19 cellular contexts compared by ENCODE assay signal in the genomic region with DNA sequence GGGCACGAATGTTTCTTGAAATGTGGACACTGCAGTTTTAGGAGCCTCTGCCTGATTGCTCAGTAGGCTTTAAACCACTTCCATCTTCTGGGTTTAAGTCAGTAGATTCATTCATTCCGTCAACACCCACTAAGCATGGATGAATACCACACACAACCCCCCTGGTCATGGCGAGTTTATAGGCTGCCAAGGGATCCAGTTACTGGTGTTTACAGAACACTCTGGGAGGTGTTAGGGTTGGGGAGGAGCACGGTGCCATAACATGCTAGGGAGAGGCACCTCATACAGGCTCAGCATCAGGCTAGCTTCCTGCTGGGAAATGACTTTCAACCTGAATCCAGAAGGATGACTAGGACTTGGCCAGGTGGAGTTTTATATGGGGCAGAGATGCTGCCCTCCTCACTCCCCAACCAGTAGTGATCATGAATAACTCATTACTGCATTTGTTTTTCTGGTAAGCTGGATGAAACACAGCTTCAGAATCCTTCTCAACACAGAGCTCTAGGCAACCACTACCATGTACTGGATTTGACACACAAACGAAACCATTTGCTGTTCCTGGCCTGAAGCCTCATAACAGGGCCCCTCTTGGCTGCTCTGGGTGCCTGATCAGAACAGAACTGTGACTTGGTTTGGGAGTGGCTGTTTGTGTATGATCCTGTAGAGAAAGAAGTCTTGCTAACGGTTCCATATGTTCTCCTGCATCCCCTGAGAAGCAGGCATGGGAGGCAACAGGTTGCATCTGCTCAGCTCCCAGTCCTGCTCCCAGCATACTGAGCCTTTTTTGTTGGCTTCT. TPM values are rescaled to one million over a fixed set of nuclear protein-coding genes. Genes with fewer than 3 reads are reported as not detected.
DNase-seq lines count a peak whose midpoint lies in the region; ATAC-seq and TF ChIP-seq lines count a peak whose summit lies in the region.
"Had no signal": no experiment of that assay in that cellular context is flagged by ENCODE, and none has a peak within 500 bp of the region (broad histone marks: within the 10 kb centered on the region; RNA-seq: fewer than 3 reads in every experiment).

No MANE protein-coding gene starts in this region.

- DNase-seq in DMS153 (lab: John Stamatoyannopoulos, UW) = peak; percentile 10
- no peak for DNase-seq in DMS153 treated with DMSO at 0.1 percent for 48 hours (lab: John Stamatoyannopoulos, UW; ENCODE audit: unreplicated experiment)
- DNase-seq in left ventricle myocardium superior = no peak
- no peak for DNase-seq in left ventricle myocardium inferior
- peak; percentile 34 for DNase-seq in astrocyte of the spinal cord (ENCODE audit: low read depth, low spot score)
- DNase-seq in upper lobe of right lung = no peak
- DNase-seq in amygdala (lab: John Stamatoyannopoulos, UW) = no peak
- DNase-seq: C1 segment of cervical spinal cord; dermis blood vessel endothelial cell; H9; hypothalamus; NCI-H1436 treated with DMSO at 0.1 percent for 48 hours; NCI-H82; stimulated activated CD4-positive, alpha-beta T cell treated with anti-CD3 and anti-CD28 coated beads, Interleukin-12 subunit alpha, Interleukin-12 subunit beta, amount 100 ng/mL, for 4 hours had no signal

- H3K4me3 ChIP-seq in left ventricle myocardium inferior (no peak overlapping the region), astrocyte of the spinal cord (ENCODE audit: low read depth, low read length) (no peak overlapping the region), upper lobe of right lung (no peak overlapping the region)

- TF ChIP-seq CTCF in left ventricle myocardium inferior (IDR thresholded peaks at IDR 0.05; ENCODE audit: borderline replicate concordance) (no peak), astrocyte of the spinal cord (IDR thresholded peaks at IDR 0.05; ENCODE audit: low read depth, low read length) (no peak), upper lobe of right lung (IDR thresholded peaks at IDR 0.05) (no peak)

- H3K27ac ChIP-seq in left ventricle myocardium inferior (replicated peaks) (no peak overlapping the region), upper lobe of right lung (no peak overlapping the region)
- H3K27ac ChIP-seq: 22Rv1, parathyroid adenoma had no signal

- no peaks in the 10 kb centered on the region for H3K9me3 ChIP-seq in left ventricle myocardium inferior (replicated peaks)
- no peaks in the 10 kb centered on the region for H3K9me3 ChIP-seq in upper lobe of right lung

- in situ Hi-C loops in astrocyte of the spinal cord (cut with HindIII; ENCODE audit: low sequenced_read_pairs) = no loop called here

- intact Hi-C loops in left ventricle myocardium superior (cut with micrococcal nuclease) = no loop called here
- intact Hi-C loops in left ventricle myocardium inferior (cut with micrococcal nuclease) = no loop called here
- intact Hi-C loops in upper lobe of right lung (cut with DNase I) = no loop called here

- no peaks in the 10 kb centered on the region for H3K36me3 ChIP-seq in left ventricle myocardium inferior
- H3K36me3 ChIP-seq in upper lobe of right lung = no peaks in the 10 kb centered on the region

- ATAC-seq in left ventricle myocardium superior = peak; percentile 63
- peak; percentile 7 for ATAC-seq in upper lobe of right lung
- ATAC-seq in activated CD4-positive, CD25-positive, alpha-beta regulatory T cell treated with anti-CD3 and anti-CD28 coated beads, Interleukin-2, amount 50 U/mL, for 24 hours = no peak
- ATAC-seq: esophagus mucosa, left lobe of liver had no signal

- H3K4me1 ChIP-seq in left ventricle myocardium inferior (peaks cover 31% of the 10 kb centered on the region), upper lobe of right lung (peaks cover 7% of the 10 kb centered on the region)

- no peaks in the 10 kb centered on the region for H3K27me3 ChIP-seq in left ventricle myocardium inferior (ENCODE audit: low read depth)
- H3K27me3 ChIP-seq in upper lobe of right lung = no peaks in the 10 kb centered on the region

RNA-seq across cellular contexts. Expression of a gene that starts 47.9 kb away (rescaled TPM):
- 5.1 TPM for total RNA-seq in left ventricle myocardium superior
- 8.5 TPM for total RNA-seq in left ventricle myocardium inferior
- 16.8 TPM for total RNA-seq in upper lobe of right lung

Comparison
In these comparisons a context has a peak if more than half of its experiments do, and no peak if none do; other contexts are left out.
1. DNase-seq: peak in DMS153 (single experiment) and astrocyte of the spinal cord (single experiment); none in DMS153 treated with DMSO at 0.1 percent for 48 hours (single experiment), left ventricle myocardium superior (single experiment), left ventricle myocardium inferior (single experiment), upper lobe of right lung (single experiment) and amygdala (0 of 56).
2. ATAC-seq: peak in left ventricle myocardium superior (single experiment) and upper lobe of right lung (single experiment); none in activated CD4-positive, CD25-positive, alpha-beta regulatory T cell treated with anti-CD3 and anti-CD28 coated beads, Interleukin-2, amount 50 U/mL, for 24 hours (0 of 2).